ENCODE assay signal across 22 cellular contexts in the genomic region with DNA sequence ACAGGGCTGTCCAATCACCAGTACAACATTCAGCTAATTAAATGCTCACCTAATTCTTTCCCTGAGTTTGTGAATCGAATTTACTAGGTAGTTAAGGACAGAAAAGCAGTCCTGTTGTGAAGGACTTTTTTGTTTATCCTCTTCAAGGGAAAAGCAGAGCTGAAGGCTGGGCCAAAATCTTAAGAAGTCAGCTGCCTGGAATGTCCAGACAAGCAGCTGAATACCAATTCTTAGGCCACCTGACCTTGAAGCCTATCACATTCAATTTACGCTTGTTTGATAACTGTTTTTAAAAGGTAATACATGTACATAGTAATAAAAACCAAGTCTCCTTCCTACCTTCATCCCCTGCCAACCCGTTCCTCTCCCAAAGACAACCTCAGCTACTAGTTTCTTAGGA. TPM values are rescaled to one million over a fixed set of nuclear protein-coding genes. Genes with fewer than 3 reads are reported as not detected.
A peak's percentile ranks its signal among the peaks of the same experiment; 100 is the strongest.
DNase-seq lines count a peak whose midpoint lies in the region; ATAC-seq and TF ChIP-seq lines count a peak whose summit lies in the region.
"Had no signal": no experiment of that assay in that cellular context is flagged by ENCODE, and none has a peak within 500 bp of the region (broad histone marks: within the 10 kb centered on the region; RNA-seq: fewer than 3 reads in every experiment).

No MANE protein-coding gene starts in this region.

- H3K4me3 ChIP-seq in AG10803 (ENCODE audit: low read length) = no peak overlapping the region
- H3K4me3 ChIP-seq: BLaER1 treated with 17β-estradiol and CSF1 and Interleukin-3, amounts not matched to agents 10 nM and 100 nM had no signal

- peak; percentile 10 for ATAC-seq in left colon
- no peak for ATAC-seq in GM18498 (IDR thresholded peaks at IDR 0.05; ENCODE audit: unreplicated experiment)
- ATAC-seq in HG03354 (IDR thresholded peaks at IDR 0.05; ENCODE audit: poor library complexity, severe bottlenecking, unreplicated experiment) = no peak
- no peak for ATAC-seq in HG03521 (IDR thresholded peaks at IDR 0.05; ENCODE audit: unreplicated experiment)

- intact Hi-C loops in left colon (cut with DNase I, micrococcal nuclease) = no loop called here

- DNase-seq in AG10803 (ENCODE audit: low read depth) (peak; percentile 12), astrocyte of the hippocampus (ENCODE audit: low read depth, low spot score) (peak; percentile 59), left colon (no peak), renal cortical epithelial cell (ENCODE audit: low read depth) (peak; percentile 15), retina (no peak)
- DNase-seq: ACHN; Caco-2; CD4-positive, alpha-beta memory T cell; DMS 273 treated with DMSO at 0.1 percent for 48 hours; DMS79 treated with DMSO at 0.1 percent for 48 hours; KG1; NCI-H1092; NCI-H1436; NCI-H187 treated with DMSO at 0.1 percent for 48 hours; NCI-H2107; NCI-H446 treated with DMSO at 0.1 percent for 48 hours; NCI-H526 treated with DMSO at 0.1 percent for 48 hours; OCI-M1 had no signal

- TF ChIP-seq CTCF in AG10803 (conservative IDR thresholded peaks at IDR 0.05; ENCODE audit: low read length) = no peak

RNA-seq across cellular contexts. Expression of a gene that starts 56.4 kb away (rescaled TPM):
- total RNA-seq in left colon (10 to 100 TPM; 57.2 to 63.1 TPM), renal cortical epithelial cell (24.3 and 49.3 TPM in 2 replicates)

Comparison
In these comparisons a context has a peak if more than half of its experiments do, and no peak if none do; other contexts are left out.
1. DNase-seq: peak in AG10803 (single experiment), astrocyte of the hippocampus (single experiment) and renal cortical epithelial cell (single experiment); none in left colon (0 of 2) and retina (single experiment).